ENCODE assay signal across 1 cellular context in the genomic region with DNA sequence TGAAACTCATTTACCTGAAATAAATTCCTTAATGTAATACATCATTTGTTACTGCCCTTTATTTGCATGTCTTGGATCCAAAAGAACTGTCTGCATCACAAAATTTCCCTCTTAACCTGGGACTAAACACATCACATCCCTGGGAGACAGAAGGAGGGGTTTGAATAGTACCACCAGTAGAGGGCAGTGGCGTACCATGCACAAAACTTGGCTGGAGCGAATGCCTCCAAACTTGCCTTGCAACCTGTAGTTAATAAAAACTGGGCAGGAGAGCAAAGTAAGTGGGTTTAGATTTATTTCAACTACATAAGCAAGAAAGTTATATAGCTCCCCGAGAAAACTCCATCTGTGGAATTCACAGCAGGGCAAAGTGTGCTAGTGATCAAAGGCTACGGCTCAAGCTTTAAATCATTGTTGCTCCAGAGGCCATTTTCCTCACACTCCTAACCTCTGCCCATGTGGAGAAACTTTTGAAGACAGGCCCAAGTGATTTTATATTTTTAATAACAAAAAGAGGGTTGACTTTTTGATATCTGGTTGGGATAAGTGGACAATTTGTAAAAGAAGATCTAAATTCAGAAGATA.
TF ChIP-seq lines count a peak whose summit lies in the region.

No MANE protein-coding gene starts in this region.

TF ChIP-seq in Ishikawa, 13 proteins besides CTCF, POLR2A, EP300 and RAD21 (continued from another document):
- TF ChIP-seq, protein P1, sequence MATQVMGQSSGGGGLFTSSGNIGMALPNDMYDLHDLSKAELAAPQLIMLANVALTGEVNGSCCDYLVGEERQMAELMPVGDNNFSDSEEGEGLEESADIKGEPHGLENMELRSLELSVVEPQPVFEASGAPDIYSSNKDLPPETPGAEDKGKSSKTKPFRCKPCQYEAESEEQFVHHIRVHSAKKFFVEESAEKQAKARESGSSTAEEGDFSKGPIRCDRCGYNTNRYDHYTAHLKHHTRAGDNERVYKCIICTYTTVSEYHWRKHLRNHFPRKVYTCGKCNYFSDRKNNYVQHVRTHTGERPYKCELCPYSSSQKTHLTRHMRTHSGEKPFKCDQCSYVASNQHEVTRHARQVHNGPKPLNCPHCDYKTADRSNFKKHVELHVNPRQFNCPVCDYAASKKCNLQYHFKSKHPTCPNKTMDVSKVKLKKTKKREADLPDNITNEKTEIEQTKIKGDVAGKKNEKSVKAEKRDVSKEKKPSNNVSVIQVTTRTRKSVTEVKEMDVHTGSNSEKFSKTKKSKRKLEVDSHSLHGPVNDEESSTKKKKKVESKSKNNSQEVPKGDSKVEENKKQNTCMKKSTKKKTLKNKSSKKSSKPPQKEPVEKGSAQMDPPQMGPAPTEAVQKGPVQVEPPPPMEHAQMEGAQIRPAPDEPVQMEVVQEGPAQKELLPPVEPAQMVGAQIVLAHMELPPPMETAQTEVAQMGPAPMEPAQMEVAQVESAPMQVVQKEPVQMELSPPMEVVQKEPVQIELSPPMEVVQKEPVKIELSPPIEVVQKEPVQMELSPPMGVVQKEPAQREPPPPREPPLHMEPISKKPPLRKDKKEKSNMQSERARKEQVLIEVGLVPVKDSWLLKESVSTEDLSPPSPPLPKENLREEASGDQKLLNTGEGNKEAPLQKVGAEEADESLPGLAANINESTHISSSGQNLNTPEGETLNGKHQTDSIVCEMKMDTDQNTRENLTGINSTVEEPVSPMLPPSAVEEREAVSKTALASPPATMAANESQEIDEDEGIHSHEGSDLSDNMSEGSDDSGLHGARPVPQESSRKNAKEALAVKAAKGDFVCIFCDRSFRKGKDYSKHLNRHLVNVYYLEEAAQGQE (IDR thresholded peaks at IDR 0.05; ENCODE audit: low read depth): no peak
- no peak for TF ChIP-seq CREB1 (IDR thresholded peaks at IDR 0.05; ENCODE audit: low read depth)
